7 cellular contexts compared by ENCODE assay signal in the genomic region with DNA sequence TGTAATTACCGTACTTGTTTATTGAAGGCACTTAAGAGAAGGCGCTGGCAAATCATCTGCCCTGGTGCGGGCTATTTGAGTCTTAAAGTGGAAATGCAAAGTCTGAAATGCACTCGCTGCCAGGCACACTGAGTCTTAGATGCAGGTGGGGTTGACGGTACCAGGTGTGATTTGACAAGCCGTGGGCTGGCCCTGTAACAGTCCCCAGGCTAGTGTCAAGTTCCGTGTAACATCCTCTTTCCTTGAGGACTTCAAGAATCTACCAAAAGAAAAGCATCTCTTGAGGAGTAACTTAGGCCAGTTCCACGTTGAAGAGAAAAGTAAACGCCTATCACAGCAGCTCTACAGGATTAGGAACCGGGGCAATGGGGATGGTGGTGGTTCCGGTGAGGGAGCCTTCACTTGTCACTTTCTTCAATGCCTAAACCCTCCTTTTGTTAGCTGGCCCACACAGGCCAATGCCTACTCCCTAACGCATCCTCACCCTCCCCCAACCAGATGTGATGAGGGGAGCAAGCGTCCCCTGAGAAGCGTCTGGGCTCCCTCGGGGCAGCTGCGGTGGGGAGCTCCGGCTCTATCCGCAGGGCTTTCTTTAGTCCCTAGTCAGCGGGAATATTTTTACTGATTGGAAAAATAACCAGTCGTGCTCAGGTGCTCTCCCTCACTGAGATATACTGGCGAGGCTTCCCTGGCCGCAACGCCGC. TPM values are rescaled to one million over a fixed set of nuclear protein-coding genes. Genes with fewer than 3 reads are reported as not detected.
DNase-seq lines count a peak whose midpoint lies in the region; ATAC-seq, FAIRE-seq and TF ChIP-seq lines count a peak whose summit lies in the region.

No MANE protein-coding gene starts in this region.

- TF ChIP-seq POLR2A in GM12891 (IDR thresholded peaks at IDR 0.05; ENCODE audit: low read depth, low read length), result no peak

- DNase-seq in GM12891 (ENCODE audit: insufficient read length, low spot score), result peak; percentile 3
- DNase-seq in activated T-cell treated with anti-CD3 and anti-CD28 coated beads, Interleukin-2, amount 50 U/mL, for 4 hours, result peak; percentile 9
- no peak for DNase-seq in right atrium auricular region (ENCODE audit: low spot score)
- DNase-seq in HK-2 (ENCODE audit: unreplicated experiment), result no peak

- no peaks in the 10 kb centered on the region for H3K9me3 ChIP-seq in right atrium auricular region
- H3K9me3 ChIP-seq in skeletal muscle satellite cell (replicated peaks; ENCODE audit: low read length), result no peaks in the 10 kb centered on the region

- peaks cover 38% of the 10 kb centered on the region for H3K4me1 Mint-ChIP-seq in activated T-cell treated with anti-CD3 and anti-CD28 coated beads, Interleukin-2, amount 50 U/mL, for 4 hours (ENCODE audit: low read depth)

- H3K36me3 ChIP-seq in right atrium auricular region (no peaks in the 10 kb centered on the region), skeletal muscle satellite cell (ENCODE audit: insufficient read depth, low read length) (no peaks in the 10 kb centered on the region)

- peaks cover 0 to 22% of the 10 kb centered on the region in 2 donors for H3K4me1 ChIP-seq in right atrium auricular region
- peaks cover 37% of the 10 kb centered on the region for H3K4me1 ChIP-seq in skeletal muscle satellite cell (ENCODE audit: control insufficient read depth, insufficient read depth, low read length)

- peak overlapping the region; percentile 97 for H3K9ac ChIP-seq in skeletal muscle satellite cell (ENCODE audit: low read depth, low read length)

- H3K4me3 ChIP-seq in right atrium auricular region (peak overlapping the region; percentile 85 to 92), skeletal muscle satellite cell (ENCODE audit: low read length) (peak overlapping the region; percentile 95)

- H3K27ac ChIP-seq in right atrium auricular region, result peak overlapping the region; percentile 99

- H3K27me3 ChIP-seq in right atrium auricular region (no peaks in the 10 kb centered on the region), skeletal muscle satellite cell (ENCODE audit: control insufficient read depth, insufficient read depth, low read length) (no peaks in the 10 kb centered on the region)

- TF ChIP-seq CTCF in right atrium auricular region (IDR thresholded peaks at IDR 0.05), result no peak

- peak overlapping the region; percentile 90 for H3K4me2 ChIP-seq in skeletal muscle satellite cell (ENCODE audit: low read length)

- peak overlapping the region; percentile 99 for H3K4me3 Mint-ChIP-seq in activated T-cell treated with anti-CD3 and anti-CD28 coated beads, Interleukin-2, amount 50 U/mL, for 4 hours

- no peaks in the 10 kb centered on the region for H3K36me3 Mint-ChIP-seq in activated T-cell treated with anti-CD3 and anti-CD28 coated beads, Interleukin-2, amount 50 U/mL, for 4 hours (ENCODE audit: insufficient read depth)

- FAIRE-seq in GM12891 (lab: Jason Lieb, UNC), result no peak

- ATAC-seq in GM21381 (IDR thresholded peaks at IDR 0.05; ENCODE audit: unreplicated experiment) (peak; percentile 28), HG03571 (IDR thresholded peaks at IDR 0.05; ENCODE audit: unreplicated experiment) (peak; percentile 31)
- ATAC-seq in activated T-cell treated with anti-CD3 and anti-CD28 coated beads, Interleukin-2, amount 50 U/mL, for 4 hours, result peak; percentile 13 to 16

- no peaks in the 10 kb centered on the region for H3K9me3 Mint-ChIP-seq in activated T-cell treated with anti-CD3 and anti-CD28 coated beads, Interleukin-2, amount 50 U/mL, for 4 hours

- no peaks in the 10 kb centered on the region for H3K27me3 Mint-ChIP-seq in activated T-cell treated with anti-CD3 and anti-CD28 coated beads, Interleukin-2, amount 50 U/mL, for 4 hours (ENCODE audit: low read depth)

TF ChIP-seq in GM12891, 5 proteins besides CTCF, POLR2A, EP300 and RAD21:
- TF ChIP-seq SPI1 (IDR thresholded peaks at IDR 0.05; ENCODE audit: low read depth, low read length) (no peak), PAX5 (IDR thresholded peaks at IDR 0.05; ENCODE audit: insufficient read depth, low read length, severe bottlenecking) (no peak), TAF1 (IDR thresholded peaks at IDR 0.05; ENCODE audit: low read depth, low read length) (no peak), POLR2AphosphoS5 (IDR thresholded peaks at IDR 0.05; ENCODE audit: low read depth, low read length) (no peak), POU2F2 (IDR thresholded peaks at IDR 0.05; ENCODE audit: low read depth, low read length) (no peak)

RNA-seq across cellular contexts. Expression of a gene that starts 1.5 kb away (rescaled TPM):
- polyA plus RNA-seq in GM12891 (2012; ENCODE audit: low read depth, missing spikeins), result 88.3 TPM
- total RNA-seq in activated T-cell treated with anti-CD3 and anti-CD28 coated beads, Interleukin-2, amount 50 U/mL, for 4 hours, result 10 to 100 TPM; 46.1 to 48.6 (median 47.7) TPM
- 100 to 1,000 TPM; 204 to 209 TPM for total RNA-seq in right atrium auricular region
- total RNA-seq in skeletal muscle satellite cell (2012; rRNA removed), result 244 and 437 TPM in 2 replicates

Comparison
In these comparisons a context has a peak if more than half of its experiments do, and no peak if none do; other contexts are left out.
1. DNase-seq: peak in GM12891 (single experiment) and activated T-cell treated with anti-CD3 and anti-CD28 coated beads, Interleukin-2, amount 50 U/mL, for 4 hours (single experiment); none in right atrium auricular region (single experiment) and HK-2 (single experiment).
2. RNA of a gene that starts 1.5 kb away (total RNA-seq): 204 to 209 TPM in right atrium auricular region; 46.1 to 48.6 TPM in activated T-cell treated with anti-CD3 and anti-CD28 coated beads, Interleukin-2, amount 50 U/mL, for 4 hours; every median in the first group is over 4 times any median in the second.
3. Peak in every context shown above with its lines, with median percentiles within 50 percentile points of each other: ATAC-seq.